ENCODE assay signal across 36 cellular contexts in genomic region chr6:3573670-3574069, GRCh38.
"Had no signal": no experiment of that assay in that cellular context is flagged by ENCODE, and none has a peak within 500 bp of the region (broad histone marks: within the 10 kb centered on the region; RNA-seq: fewer than 3 reads in every experiment).

No MANE protein-coding gene starts in this region.

- H3K4me3 Mint-ChIP-seq: activated B cell treated with CpG ODN at 0.5 μM for 24 hours; activated CD4-positive, alpha-beta memory T cell treated with anti-CD3 and anti-CD28 coated beads for 36 hours; activated CD8-positive, alpha-beta T cell treated with anti-CD3 and anti-CD28 coated beads for 36 hours; activated naive CD4-positive, alpha-beta T cell treated with anti-CD3 and anti-CD28 coated beads for 36 hours; activated naive CD8-positive, alpha-beta T cell treated with anti-CD3 and anti-CD28 coated beads for 36 hours; activated T-cell treated with anti-CD3 and anti-CD28 coated beads, Interleukin-2, amount 50 U/mL, for 4 hours; activated T-cell treated with anti-CD3 and anti-CD28 coated beads, Interleukin-2, amount 50 U/mL, for 72 hours; activated T-helper 1 cell treated with anti-CD3 and anti-CD28 coated beads, Interleukin-12 subunit alpha, Interleukin-12 subunit beta, Interleukin-2, Interleukin-4 antibody, amounts not matched to agents 30 ng/mL and 10 ng/mL and 1 ng/mL, durations not matched to agents 14 hours and 24 hours and 36 hours; activated T-helper 17 cell treated with anti-CD3 and anti-CD28 coated beads, Interleukin-2, amount 50 U/mL, for 72 hours; T-helper 1 cell treated with Interleukin-12 subunit alpha and Interleukin-12 subunit beta and Interleukin-4 antibody, amounts not matched to agents 30 μg/mL and 1 μg/mL, for 36 hours; T-helper 2 cell treated with Interferon-gamma antibody and Interleukin-4, amounts not matched to agents 5 μg/mL and 100 μg/mL, for 36 hours had no signal

- H3K36me3 Mint-ChIP-seq: activated CD4-positive, alpha-beta memory T cell treated with anti-CD3 and anti-CD28 coated beads for 36 hours; activated naive CD4-positive, alpha-beta T cell treated with anti-CD3 and anti-CD28 coated beads, Interleukin-2, amount 50 U/mL, for 72 hours; activated naive CD8-positive, alpha-beta T cell treated with anti-CD3 and anti-CD28 coated beads for 36 hours had no signal

- H3K36me3 ChIP-seq: adrenal gland, brain microvascular endothelial cell, breast epithelium had no signal

- H3K9me3 Mint-ChIP-seq: activated B cell treated with CpG ODN at 0.5 μM for 24 hours; activated CD4-positive, alpha-beta memory T cell treated with anti-CD3 and anti-CD28 coated beads for 36 hours; activated CD8-positive, alpha-beta T cell treated with anti-CD3 and anti-CD28 coated beads for 36 hours; activated naive CD4-positive, alpha-beta T cell treated with anti-CD3 and anti-CD28 coated beads for 36 hours; activated naive CD4-positive, alpha-beta T cell treated with anti-CD3 and anti-CD28 coated beads, Interleukin-2, amount 50 U/mL, for 72 hours; activated naive CD8-positive, alpha-beta T cell treated with anti-CD3 and anti-CD28 coated beads for 36 hours; activated T-cell treated with anti-CD3 and anti-CD28 coated beads, Interleukin-2, amount 50 U/mL, for 4 hours; activated T-cell treated with anti-CD3 and anti-CD28 coated beads, Interleukin-2, amount 50 U/mL, for 72 hours; activated T-helper 1 cell treated with anti-CD3 and anti-CD28 coated beads, Interleukin-12 subunit alpha, Interleukin-12 subunit beta, Interleukin-2, Interleukin-4 antibody, amounts not matched to agents 30 ng/mL and 10 ng/mL and 1 ng/mL, durations not matched to agents 14 hours and 24 hours and 36 hours; activated T-helper 17 cell treated with anti-CD3 and anti-CD28 coated beads, Interleukin-2, amount 50 U/mL, for 72 hours; T-helper 1 cell treated with Interleukin-12 subunit alpha and Interleukin-12 subunit beta and Interleukin-4 antibody, amounts not matched to agents 30 μg/mL and 1 μg/mL, for 36 hours; T-helper 2 cell treated with Interferon-gamma antibody and Interleukin-4, amounts not matched to agents 5 μg/mL and 100 μg/mL, for 36 hours had no signal

- H3K27ac Mint-ChIP-seq: activated B cell treated with CpG ODN at 0.5 μM for 24 hours; activated CD4-positive, alpha-beta memory T cell treated with anti-CD3 and anti-CD28 coated beads for 36 hours; activated CD8-positive, alpha-beta T cell treated with anti-CD3 and anti-CD28 coated beads for 36 hours; activated naive CD4-positive, alpha-beta T cell treated with anti-CD3 and anti-CD28 coated beads for 36 hours; activated naive CD4-positive, alpha-beta T cell treated with anti-CD3 and anti-CD28 coated beads, Interleukin-2, amount 50 U/mL, for 72 hours; activated naive CD8-positive, alpha-beta T cell treated with anti-CD3 and anti-CD28 coated beads for 36 hours; activated T-cell treated with anti-CD3 and anti-CD28 coated beads, Interleukin-2, amount 50 U/mL, for 72 hours; activated T-helper 1 cell treated with anti-CD3 and anti-CD28 coated beads, Interleukin-12 subunit alpha, Interleukin-12 subunit beta, Interleukin-2, Interleukin-4 antibody, amounts not matched to agents 30 ng/mL and 10 ng/mL and 1 ng/mL, durations not matched to agents 14 hours and 24 hours and 36 hours; activated T-helper 17 cell treated with anti-CD3 and anti-CD28 coated beads, Interleukin-2, amount 50 U/mL, for 72 hours; T-helper 1 cell treated with Interleukin-12 subunit alpha and Interleukin-12 subunit beta and Interleukin-4 antibody, amounts not matched to agents 30 μg/mL and 1 μg/mL, for 36 hours; T-helper 2 cell treated with Interferon-gamma antibody and Interleukin-4, amounts not matched to agents 5 μg/mL and 100 μg/mL, for 36 hours had no signal

- H3K27ac ChIP-seq: adrenal gland, body of pancreas, brain microvascular endothelial cell, breast epithelium, VCaP had no signal

- DNase-seq: activated B cell treated with CpG ODN at 0.5 μM for 24 hours; activated CD4-positive, alpha-beta memory T cell treated with anti-CD3 and anti-CD28 coated beads for 36 hours; activated CD4-positive, alpha-beta T cell treated with anti-CD3 and anti-CD28 coated beads for 4 hours; activated CD4-positive, alpha-beta T cell treated with anti-CD3 and anti-CD28 coated beads, Interleukin-2, amount 50 U/mL, for 1 hour; activated CD4-positive, alpha-beta T cell treated with anti-CD3 and anti-CD28 coated beads, Interleukin-2, amount 50 U/mL, for 4 hours; activated CD4-positive, CD25-positive, alpha-beta regulatory T cell treated with anti-CD3 and anti-CD28 coated beads, Interleukin-2, amount 50 U/mL, for 72 hours; activated CD8-positive, alpha-beta memory T cell treated with anti-CD3 and anti-CD28 coated beads, Interleukin-2, amount 50 U/mL, for 4 hours; activated CD8-positive, alpha-beta T cell treated with anti-CD3 and anti-CD28 coated beads for 36 hours; activated effector memory CD4-positive, alpha-beta T cell treated with anti-CD3 and anti-CD28 coated beads, Interleukin-2, amount 50 U/mL, for 16 hours; activated gamma-delta T cell treated with Interleukin-2 at 50 U/mL for 16 hours; activated naive CD4-positive, alpha-beta T cell; activated naive CD4-positive, alpha-beta T cell treated with anti-CD3 and anti-CD28 coated beads for 36 hours; activated naive CD4-positive, alpha-beta T cell treated with anti-CD3 and anti-CD28 coated beads, Interleukin-2, amount 50 U/mL, for 16 hours; activated naive CD8-positive, alpha-beta T cell treated with anti-CD3 and anti-CD28 coated beads for 36 hours; activated T-cell treated with anti-CD3 and anti-CD28 coated beads for 4 hours; activated T-cell treated with anti-CD3 and anti-CD28 coated beads, Interleukin-2, amount 50 U/mL, for 1 hour; activated T-cell treated with anti-CD3 and anti-CD28 coated beads, Interleukin-2, amount 50 U/mL, for 4 hours; activated T-cell treated with anti-CD3 and anti-CD28 coated beads, Interleukin-2, amount 50 U/mL, for 72 hours; adrenal gland; amniotic stem cell; aorta; body of pancreas; brain microvascular endothelial cell; central memory CD4-positive, alpha-beta T cell; T-helper 1 cell; T-helper 2 cell; T-helper 9 cell had no signal

- H3K27me3 ChIP-seq: adrenal gland, body of pancreas, brain microvascular endothelial cell, breast epithelium had no signal

- H3K4me1 Mint-ChIP-seq: activated B cell treated with CpG ODN at 0.5 μM for 24 hours; activated naive CD8-positive, alpha-beta T cell treated with anti-CD3 and anti-CD28 coated beads for 36 hours; activated T-helper 17 cell treated with anti-CD3 and anti-CD28 coated beads, Interleukin-2, amount 50 U/mL, for 72 hours had no signal

- FAIRE-seq: astrocyte, TTC549 had no signal

- H3K27me3 Mint-ChIP-seq: activated naive CD8-positive, alpha-beta T cell treated with anti-CD3 and anti-CD28 coated beads for 36 hours had no signal

- H3K4me1 ChIP-seq: adrenal gland, body of pancreas, breast epithelium had no signal

- H3K9me3 ChIP-seq: adrenal gland, body of pancreas, breast epithelium had no signal

- H3K4me3 ChIP-seq: adrenal gland, body of pancreas, breast epithelium had no signal
